ENCODE assay signal across 17 cellular contexts in genomic region chr7:112390167-112390566, GRCh38.
"Had no signal": no experiment of that assay in that cellular context is flagged by ENCODE, and none has a peak within 500 bp of the region (broad histone marks: within the 10 kb centered on the region; RNA-seq: fewer than 3 reads in every experiment).

No MANE protein-coding gene starts in this region.

- H3K36me3 Mint-ChIP-seq: activated naive CD8-positive, alpha-beta T cell treated with anti-CD3 and anti-CD28 coated beads, Interleukin-2, amount 10 ng/mL, durations not matched to agents 7 days and 5 days; mesothelial cell of epicardium had no signal

- H3K9me3 ChIP-seq: heart left ventricle, right atrium auricular region, tibial nerve had no signal

- H3K9me3 Mint-ChIP-seq: activated CD4-positive, alpha-beta T cell treated with anti-CD3 and anti-CD28 coated beads, Interleukin-2, amount 10 ng/mL, durations not matched to agents 7 days and 5 days; activated naive CD8-positive, alpha-beta T cell treated with anti-CD3 and anti-CD28 coated beads, Interleukin-2, amount 10 ng/mL, durations not matched to agents 7 days and 5 days; dendritic cell treated with granulocyte-macrophage colony-stimulating factor and Interleukin-4, amounts not matched to agents 40 ng/mL and 50 ng/mL, for 4 days; effector memory CD8-positive, alpha-beta T cell; mesothelial cell of epicardium had no signal

- H3K36me3 ChIP-seq: heart left ventricle, right atrium auricular region, tibial nerve had no signal

- H3K27me3 ChIP-seq: heart left ventricle, right atrium auricular region, tibial nerve had no signal

- DNase-seq: activated CD4-positive, alpha-beta T cell treated with anti-CD3 and anti-CD28 coated beads, Interleukin-2, amount 10 ng/mL, durations not matched to agents 7 days and 5 days; activated CD8-positive, alpha-beta memory T cell treated with anti-CD3 and anti-CD28 coated beads, Interleukin-2, amount 50 U/mL, for 48 hours; activated naive CD8-positive, alpha-beta T cell treated with anti-CD3 and anti-CD28 coated beads, Interleukin-2, amount 10 ng/mL, durations not matched to agents 7 days and 5 days; aorta; effector memory CD8-positive, alpha-beta T cell; foreskin melanocyte; heart left ventricle; left colon; stimulated activated CD4-positive, alpha-beta T cell treated with anti-CD3 and anti-CD28 coated beads, Interleukin-4, amount 100 ng/mL, for 24 hours; stimulated activated naive CD4-positive, alpha-beta T cell treated with Interleukin-2 at 50 U/mL for 16 hours; substantia nigra; SW 1271 had no signal

- H3K27ac Mint-ChIP-seq: activated CD4-positive, alpha-beta T cell treated with anti-CD3 and anti-CD28 coated beads, Interleukin-2, amount 10 ng/mL, durations not matched to agents 7 days and 5 days; activated naive CD8-positive, alpha-beta T cell treated with anti-CD3 and anti-CD28 coated beads, Interleukin-2, amount 10 ng/mL, durations not matched to agents 7 days and 5 days had no signal

- ATAC-seq: effector memory CD8-positive, alpha-beta T cell; heart left ventricle; left colon had no signal

- H3K4me3 ChIP-seq: lung had no signal
